ENCODE assay signal across 19 cellular contexts in the genomic region with DNA sequence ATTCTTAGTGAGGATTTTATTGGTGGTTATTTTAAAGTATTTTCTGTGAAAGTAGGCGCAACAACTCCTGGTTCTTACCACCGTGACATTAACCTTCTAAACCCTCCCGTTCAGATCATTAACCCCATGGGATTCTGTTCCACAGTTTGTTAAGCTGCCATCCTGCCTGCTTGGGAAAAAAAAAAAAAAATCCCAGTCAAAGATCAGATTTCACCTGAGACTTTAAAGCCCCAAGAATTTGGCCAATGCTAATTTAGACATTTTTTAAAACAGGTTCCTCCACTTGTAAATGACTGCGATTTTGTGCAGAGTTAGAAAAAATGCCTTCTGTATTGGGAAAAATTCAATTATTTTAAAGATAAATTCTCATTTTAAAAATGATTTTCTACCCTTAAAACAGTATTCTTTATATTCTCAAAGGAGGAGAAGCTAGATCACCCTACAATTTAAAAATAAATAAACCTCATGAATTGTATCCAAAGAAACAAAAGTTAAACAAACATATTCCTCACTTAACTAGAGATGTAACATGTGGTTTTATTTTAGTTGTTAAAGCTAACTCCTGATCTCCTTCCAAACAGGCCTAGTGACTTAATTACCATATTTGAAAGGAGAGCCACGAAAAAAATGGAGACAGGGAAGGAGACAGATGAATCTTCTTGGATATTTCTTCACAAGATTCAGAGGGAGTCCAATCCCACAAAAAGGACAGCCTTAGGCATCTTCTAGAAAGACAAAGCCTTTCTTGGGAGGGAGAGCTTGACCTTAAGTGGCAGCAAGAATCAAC.
DNase-seq lines count a peak whose midpoint lies in the region; TF ChIP-seq lines count a peak whose summit lies in the region.
"Had no signal": no experiment of that assay in that cellular context is flagged by ENCODE, and none has a peak within 500 bp of the region (broad histone marks: within the 10 kb centered on the region; RNA-seq: fewer than 3 reads in every experiment).

No MANE protein-coding gene starts in this region.

- H3K4me3 ChIP-seq in trophoblast cell (ENCODE audit: low read depth, low read length) = no peak overlapping the region

- peaks cover 31 to 51% of the 10 kb centered on the region in 2 experiments for H3K4me1 ChIP-seq in trophoblast cell (ENCODE audit: control insufficient read depth in 1 of 2, insufficient read depth in 2 of 2, low read length in 2 of 2)

- H3K4me3 Mint-ChIP-seq in type B pancreatic cell = peak overlapping the region; percentile 63
- H3K4me3 Mint-ChIP-seq: activated CD8-positive, alpha-beta memory T cell treated with anti-CD3 and anti-CD28 coated beads, Interleukin-2, amount 10 ng/mL, durations not matched to agents 7 days and 5 days; CD4-positive, alpha-beta T cell; IgD-negative memory B cell; neural crest cell; stimulated activated effector memory CD8-positive, alpha-beta T cell treated with anti-CD3 and anti-CD28 coated beads, Interleukin-12 subunit alpha, Interleukin-12 subunit beta, amount 100 ng/mL, for 72 hours; T-cell had no signal

- H3K27ac Mint-ChIP-seq in type B pancreatic cell = peak overlapping the region; percentile 77
- H3K27ac Mint-ChIP-seq: activated CD8-positive, alpha-beta memory T cell treated with anti-CD3 and anti-CD28 coated beads, Interleukin-2, amount 10 ng/mL, durations not matched to agents 7 days and 5 days; CD4-positive, alpha-beta T cell; stimulated activated effector memory CD8-positive, alpha-beta T cell treated with anti-CD3 and anti-CD28 coated beads, Interleukin-12 subunit alpha, Interleukin-12 subunit beta, amount 100 ng/mL, for 72 hours; T-cell had no signal

- no peaks in the 10 kb centered on the region for H3K27me3 ChIP-seq in trophoblast cell (ENCODE audit: insufficient read depth, low read length)

- DNase-seq in NCI-H524 (lab: John Stamatoyannopoulos, UW) (peak; percentile 15 to 47), NCI-H524 treated with DMSO at 0.1 percent for 48 hours (lab: John Stamatoyannopoulos, UW) (no peak), foreskin melanocyte (peak; percentile 56), trophoblast cell (peak in 1 of 2 donors; percentile 75), type B pancreatic cell (ENCODE audit: extremely low spot score, unreplicated experiment) (no peak), ACHN (no peak), midbrain (lab: John Stamatoyannopoulos, UW) (no peak)
- no peak for DNase-seq in activated CD8-positive, alpha-beta memory T cell treated with anti-CD3 and anti-CD28 coated beads, Interleukin-2, amount 50 U/mL, for 48 hours
- DNase-seq: activated CD8-positive, alpha-beta memory T cell treated with anti-CD3 and anti-CD28 coated beads, Interleukin-2, amount 10 ng/mL, durations not matched to agents 7 days and 5 days; activated gamma-delta T cell treated with Interleukin-2 at 50 U/mL for 16 hours; CD4-positive, alpha-beta T cell; dermis blood vessel endothelial cell; GDM1; NCI-H1092; NCI-H345; T-cell had no signal

- H3K9me3 Mint-ChIP-seq in type B pancreatic cell = peaks cover 8% of the 10 kb centered on the region
- H3K9me3 Mint-ChIP-seq: CD4-positive, alpha-beta T cell; IgD-negative memory B cell; neural crest cell; stimulated activated effector memory CD8-positive, alpha-beta T cell treated with anti-CD3 and anti-CD28 coated beads, Interleukin-12 subunit alpha, Interleukin-12 subunit beta, amount 100 ng/mL, for 72 hours; T-cell had no signal

- H4K12ac ChIP-seq in trophoblast cell (ENCODE audit: low read depth, low read length) = no peak overlapping the region

- peaks cover 84% of the 10 kb centered on the region for H3K4me1 Mint-ChIP-seq in type B pancreatic cell (ENCODE audit: unreplicated experiment)
- H3K4me1 Mint-ChIP-seq: stimulated activated effector memory CD8-positive, alpha-beta T cell treated with anti-CD3 and anti-CD28 coated beads, Interleukin-12 subunit alpha, Interleukin-12 subunit beta, amount 100 ng/mL, for 72 hours had no signal

- no peaks in the 10 kb centered on the region for H3K27me3 Mint-ChIP-seq in type B pancreatic cell
- H3K27me3 Mint-ChIP-seq: CD4-positive, alpha-beta T cell; IgD-negative memory B cell had no signal

- peak overlapping the region; percentile 45 for H2BK5ac ChIP-seq in trophoblast cell (ENCODE audit: low read depth, low read length, poor library complexity)

- no peak overlapping the region for H3K18ac ChIP-seq in trophoblast cell (ENCODE audit: low read length)

- H2BK12ac ChIP-seq in trophoblast cell (ENCODE audit: low read length) = peak overlapping the region; percentile 4

- no peak overlapping the region for H2AK5ac ChIP-seq in trophoblast cell (ENCODE audit: low read length)

- H3K9me3 ChIP-seq in trophoblast cell (ENCODE audit: insufficient read depth, low read depth, low read length) = no peaks in the 10 kb centered on the region

- H3K4ac ChIP-seq in trophoblast cell (ENCODE audit: low read depth, low read length) = no peak overlapping the region

- H3K23ac ChIP-seq in trophoblast cell (ENCODE audit: low read length) = no peak overlapping the region

- H4K91ac ChIP-seq in trophoblast cell (ENCODE audit: low read depth, low read length) = peak overlapping the region; percentile 45

- H3K79me1 ChIP-seq in trophoblast cell (ENCODE audit: low read length) = peaks cover 44% of the 10 kb centered on the region

- H3K36me3 ChIP-seq in trophoblast cell (ENCODE audit: control insufficient read depth in 1 of 2, insufficient read depth in 2 of 2, low read length in 2 of 2) = no peaks in the 10 kb centered on the region

- H3K27ac ChIP-seq in trophoblast cell (ENCODE audit: low read depth, low read length) = peak overlapping the region; percentile 95

- no peak overlapping the region for H3K14ac ChIP-seq in trophoblast cell (ENCODE audit: low read length)

- in situ Hi-C loops in ACHN (cut with HindIII; ENCODE audit: low pct_ligation_motif_present, low pct_unique_long_range_greater_than_20kb, low sequenced_read_pairs) = no loop called here

- no CpG with 5 or more reads among the region's 5 CpGs for WGBS in trophoblast cell (ENCODE audit: extremely low coverage, insufficient coverage, insufficient read length)

- no peak for TF ChIP-seq CTCF in type B pancreatic cell (conservative IDR thresholded peaks at IDR 0.05)

- H3K4me2 ChIP-seq in trophoblast cell (ENCODE audit: low read length) = peak overlapping the region; percentile 8

- peaks cover 6% of the 10 kb centered on the region for H3K36me3 Mint-ChIP-seq in type B pancreatic cell
- H3K36me3 Mint-ChIP-seq: stimulated activated effector memory CD8-positive, alpha-beta T cell treated with anti-CD3 and anti-CD28 coated beads, Interleukin-12 subunit alpha, Interleukin-12 subunit beta, amount 100 ng/mL, for 72 hours; T-cell had no signal

- no peak overlapping the region for H2AFZ ChIP-seq in trophoblast cell (ENCODE audit: insufficient read depth, low read length, poor library complexity)

- no peak overlapping the region for H4K8ac ChIP-seq in trophoblast cell (ENCODE audit: low read depth, low read length)

- H3K79me2 ChIP-seq in trophoblast cell (ENCODE audit: control insufficient read depth, insufficient read depth, low read length, poor library complexity) = peaks cover 10% of the 10 kb centered on the region

- H3K9ac ChIP-seq in trophoblast cell (ENCODE audit: low read length) = no peak overlapping the region

- H2BK120ac ChIP-seq in trophoblast cell (ENCODE audit: insufficient read depth, low read length, poor library complexity) = peak overlapping the region; percentile 16

Comparison
In these comparisons a context has a peak if more than half of its experiments do, and no peak if none do; other contexts are left out.
1. DNase-seq: peak in NCI-H524 (2 of 2) and foreskin melanocyte (single experiment); none in NCI-H524 treated with DMSO at 0.1 percent for 48 hours (single experiment), type B pancreatic cell (single experiment), activated CD8-positive, alpha-beta memory T cell treated with anti-CD3 and anti-CD28 coated beads, Interleukin-2, amount 50 U/mL, for 48 hours (single experiment), ACHN (single experiment) and midbrain (single experiment).